In genomic region chr4:74108457-74109115, GRCh38 we compare ENCODE assay signal across 11 cellular contexts. TPM values are rescaled to one million over a fixed set of nuclear protein-coding genes. Genes with fewer than 3 reads are reported as not detected.
DNase-seq lines count a peak whose midpoint lies in the region; ATAC-seq and TF ChIP-seq lines count a peak whose summit lies in the region.
"Had no signal": no experiment of that assay in that cellular context is flagged by ENCODE, and none has a peak within 500 bp of the region (broad histone marks: within the 10 kb centered on the region; RNA-seq: fewer than 3 reads in every experiment).

No MANE protein-coding gene starts in this region.

- POLR2A ChIA-PET in naive thymus-derived CD4-positive, alpha-beta T cell (lab: Charles Lee) = no interaction called here

- H3K4me3 ChIP-seq in left ventricle myocardium inferior = no peak overlapping the region
- no peak overlapping the region for H3K4me3 ChIP-seq in naive thymus-derived CD4-positive, alpha-beta T cell (ENCODE audit: low read length)
- no peak overlapping the region for H3K4me3 ChIP-seq in upper lobe of right lung
- H3K4me3 ChIP-seq: cardiac muscle cell, mucosa of descending colon had no signal

- no peak overlapping the region for H3K4me3 Mint-ChIP-seq in naive thymus-derived CD4-positive, alpha-beta T cell

- intact Hi-C loops in left ventricle myocardium inferior (cut with micrococcal nuclease) (no loop called here), cardiac septum (cut with DNase I) (no loop called here), upper lobe of right lung (cut with DNase I) (no loop called here)
- intact Hi-C loops in naive thymus-derived CD4-positive, alpha-beta T cell (cut with micrococcal nuclease) = no loop called here

- H3K27me3 Mint-ChIP-seq in naive thymus-derived CD4-positive, alpha-beta T cell = peaks cover 5 to 21% (median 8%) of the 10 kb centered on the region in 5 donors

- no peaks in the 10 kb centered on the region for H3K36me3 Mint-ChIP-seq in naive thymus-derived CD4-positive, alpha-beta T cell

- DNase-seq in left ventricle myocardium inferior (no peak), cardiac septum (ENCODE audit: low spot score) (no peak), epithelial cell of prostate (ENCODE audit: low read depth, low spot score) (no peak), upper lobe of right lung (no peak), HUDEP-2 (lab: John Stamatoyannopoulos, UW; ENCODE audit: unreplicated experiment in 76 of 76) (no peak)
- no peak for DNase-seq in naive thymus-derived CD4-positive, alpha-beta T cell
- DNase-seq: activated gamma-delta T cell, mucosa of descending colon had no signal

- no peaks in the 10 kb centered on the region for H3K36me3 ChIP-seq in left ventricle myocardium inferior
- H3K36me3 ChIP-seq in naive thymus-derived CD4-positive, alpha-beta T cell (ENCODE audit: control insufficient read depth in 2 of 3, insufficient read depth in 3 of 3, low read length in 3 of 3) = no peaks in the 10 kb centered on the region
- no peaks in the 10 kb centered on the region for H3K36me3 ChIP-seq in upper lobe of right lung
- H3K36me3 ChIP-seq: cardiac muscle cell had no signal

- no peak for TF ChIP-seq CTCF in left ventricle myocardium inferior (IDR thresholded peaks at IDR 0.05; ENCODE audit: borderline replicate concordance)
- no peak for TF ChIP-seq CTCF in upper lobe of right lung (IDR thresholded peaks at IDR 0.05)

- ATAC-seq in naive thymus-derived CD4-positive, alpha-beta T cell = peak; percentile 17
- ATAC-seq in upper lobe of right lung = no peak
- no peak for ATAC-seq in HG02981 (IDR thresholded peaks at IDR 0.05; ENCODE audit: unreplicated experiment)
- ATAC-seq in HG02678 (IDR thresholded peaks at IDR 0.05; ENCODE audit: unreplicated experiment) = no peak

- H3K4me1 ChIP-seq in left ventricle myocardium inferior (peaks cover 65% of the 10 kb centered on the region), upper lobe of right lung (peaks cover 17% of the 10 kb centered on the region)
- no peaks in the 10 kb centered on the region for H3K4me1 ChIP-seq in naive thymus-derived CD4-positive, alpha-beta T cell (ENCODE audit: control insufficient read depth in 2 of 2, insufficient read depth in 2 of 2, low read length in 2 of 2)

- no peaks in the 10 kb centered on the region for H3K4me1 Mint-ChIP-seq in naive thymus-derived CD4-positive, alpha-beta T cell

- no peaks in the 10 kb centered on the region for H3K9me3 ChIP-seq in left ventricle myocardium inferior (replicated peaks)
- no peaks in the 10 kb centered on the region for H3K9me3 ChIP-seq in naive thymus-derived CD4-positive, alpha-beta T cell (ENCODE audit: control insufficient read depth in 2 of 3, low read length in 3 of 3)
- H3K9me3 ChIP-seq in upper lobe of right lung = no peaks in the 10 kb centered on the region
- H3K9me3 ChIP-seq: mucosa of descending colon had no signal

- no peaks in the 10 kb centered on the region for H3K27me3 ChIP-seq in left ventricle myocardium inferior (ENCODE audit: low read depth)
- H3K27me3 ChIP-seq in naive thymus-derived CD4-positive, alpha-beta T cell (ENCODE audit: control insufficient read depth in 2 of 2, insufficient read depth in 2 of 2, low read length in 2 of 2) = no peaks in the 10 kb centered on the region
- H3K27me3 ChIP-seq in upper lobe of right lung = no peaks in the 10 kb centered on the region
- H3K27me3 ChIP-seq: cardiac muscle cell had no signal

- H3K27ac ChIP-seq in left ventricle myocardium inferior (replicated peaks) (peak overlapping the region; percentile 90), epithelial cell of prostate (peak overlapping the region; percentile 99), upper lobe of right lung (peak overlapping the region; percentile 39)
- no peak overlapping the region for H3K27ac ChIP-seq in naive thymus-derived CD4-positive, alpha-beta T cell (ENCODE audit: low read depth, low read length)
- H3K27ac ChIP-seq: cardiac muscle cell had no signal

- H3K27ac Mint-ChIP-seq in naive thymus-derived CD4-positive, alpha-beta T cell = no peak overlapping the region

- CTCF ChIA-PET in naive thymus-derived CD4-positive, alpha-beta T cell (lab: Charles Lee) = no interaction called here

- H3K9me3 Mint-ChIP-seq in naive thymus-derived CD4-positive, alpha-beta T cell = no peaks in the 10 kb centered on the region

RNA-seq across cellular contexts. Expression of gene CXCL2, which starts 9.6 kb away (rescaled TPM):
- 11.3 TPM for total RNA-seq in left ventricle myocardium inferior
- 4.1 TPM for total RNA-seq in cardiac septum
- 10 to 100 TPM in 2 of 5 experiments, under 1 TPM in 2, not detected in 1; 0.51 to 77.6 (median 13.6) TPM for total RNA-seq in naive thymus-derived CD4-positive, alpha-beta T cell
- polyA plus RNA-seq in naive thymus-derived CD4-positive, alpha-beta T cell = not detected
- 51.9 TPM for total RNA-seq in upper lobe of right lung
- total RNA-seq: cardiac muscle cell had no signal
- polyA plus RNA-seq: cardiac muscle cell had no signal

RNA-seq across cellular contexts. Expression of gene MTHFD2L, which starts 49.3 kb away (rescaled TPM):
- total RNA-seq in left ventricle myocardium inferior (13.8 TPM), cardiac septum (14.5 TPM), upper lobe of right lung (14.1 TPM)
- 10 to 100 TPM in 4 of 5 experiments, 1 to 10 TPM in 1; 7.5 to 13.7 (median 10.4) TPM for total RNA-seq in naive thymus-derived CD4-positive, alpha-beta T cell
- polyA plus RNA-seq in naive thymus-derived CD4-positive, alpha-beta T cell = 1 to 10 TPM; 2.3 to 8.1 TPM
